ENCODE assay signal across 22 cellular contexts in the genomic region with DNA sequence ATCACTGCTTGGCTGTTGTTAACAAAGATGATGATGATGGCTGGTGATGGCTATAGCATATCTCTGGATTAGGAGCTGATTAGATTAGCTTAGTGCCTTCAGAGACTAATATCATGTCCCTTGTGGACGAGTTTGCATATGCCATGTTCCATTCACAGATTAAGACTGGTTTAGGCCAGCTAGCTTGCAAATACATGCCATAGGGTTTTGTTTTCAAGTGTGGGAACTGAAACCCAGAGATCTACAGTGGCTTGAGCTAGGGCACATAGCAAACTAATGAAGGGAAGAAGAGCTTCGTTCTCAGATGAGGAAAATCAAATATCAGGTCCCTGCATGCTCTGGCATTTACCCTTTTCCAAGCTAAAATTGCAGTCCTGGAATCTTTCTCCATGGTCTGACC.
DNase-seq lines count a peak whose midpoint lies in the region; ATAC-seq and TF ChIP-seq lines count a peak whose summit lies in the region.
"Had no signal": no experiment of that assay in that cellular context is flagged by ENCODE, and none has a peak within 500 bp of the region (broad histone marks: within the 10 kb centered on the region; RNA-seq: fewer than 3 reads in every experiment).

No MANE protein-coding gene starts in this region.

- H3K4me3 ChIP-seq in GM12865 (ENCODE audit: low read depth, low read length) (no peak overlapping the region), Karpas-422 (ENCODE audit: low read length) (no peak overlapping the region), right lobe of liver (no peak overlapping the region)
- H3K4me3 ChIP-seq: A549; BLaER1 treated with 17β-estradiol and CSF1 and Interleukin-3, amounts not matched to agents 10 nM and 100 nM; GM12878; GM23248 had no signal

- H3K9me3 ChIP-seq in Karpas-422 (ENCODE audit: low read length) (no peaks in the 10 kb centered on the region; the same call in 1 of the 2 replicates), right lobe of liver (no peaks in the 10 kb centered on the region)
- H3K9me3 ChIP-seq: A549, BE2C had no signal

- ATAC-seq in GM18868 (IDR thresholded peaks at IDR 0.05; ENCODE audit: unreplicated experiment) (peak; percentile 75), GM19395 (IDR thresholded peaks at IDR 0.05; ENCODE audit: unreplicated experiment) (no peak), right lobe of liver (no peak)
- ATAC-seq: A549, GM12878 had no signal

- H3K9me2 ChIP-seq in Karpas-422 (replicated peaks; ENCODE audit: insufficient read depth, low read length): no peaks in the 10 kb centered on the region

- H3K36me3 ChIP-seq in Karpas-422 (ENCODE audit: insufficient read depth, low read length) (no peaks in the 10 kb centered on the region), right lobe of liver (no peaks in the 10 kb centered on the region)
- H3K36me3 ChIP-seq: BE2C; BLaER1 treated with 17β-estradiol and CSF1 and Interleukin-3, amounts not matched to agents 10 nM and 100 nM had no signal

- intact Hi-C loops in right lobe of liver (cut with DNase I): no loop called here

- no peak overlapping the region for H3K9ac ChIP-seq in Karpas-422 (ENCODE audit: low read length)
- H3K9ac ChIP-seq: BLaER1 treated with 17β-estradiol and CSF1 and Interleukin-3, amounts not matched to agents 10 nM and 100 nM; GM23248 had no signal

- no peaks in the 10 kb centered on the region for H3K79me2 ChIP-seq in Karpas-422 (ENCODE audit: low read length)

- no peak overlapping the region for H3K4me2 ChIP-seq in Karpas-422 (ENCODE audit: low read depth, low read length, poor library complexity, severe bottlenecking)
- H3K4me2 ChIP-seq: A549; BLaER1 treated with 17β-estradiol and CSF1 and Interleukin-3, amounts not matched to agents 10 nM and 100 nM had no signal

- DNase-seq in GM12865 (ENCODE audit: low read depth) (peak; percentile 37), Karpas-422 (peak; percentile 42), SK-N-DZ (ENCODE audit: low spot score) (peak; percentile 35), right lobe of liver (no peak), EL (no peak), midbrain (lab: John Stamatoyannopoulos, UW) (no peak)
- DNase-seq: 8988T; ACHN; AML-193; BE2C; CD4-positive, alpha-beta T cell; CD8-positive, alpha-beta memory T cell; DMS53; DMS79 treated with DMSO at 0.1 percent for 48 hours; GM23248; H7; HCEC 1CT had no signal

- no peak for TF ChIP-seq POLR2A in right lobe of liver (IDR thresholded peaks at IDR 0.05)

- no peak overlapping the region for H3K27ac ChIP-seq in Karpas-422 (ENCODE audit: low read length)
- H3K27ac ChIP-seq in right lobe of liver: no peak overlapping the region
- H3K27ac ChIP-seq: A549; BLaER1 treated with 17β-estradiol and CSF1 and Interleukin-3, amounts not matched to agents 10 nM and 100 nM; GM23248 had no signal

- H3K4me1 ChIP-seq in Karpas-422 (ENCODE audit: low read length): peaks cover 6% of the 10 kb centered on the region
- H3K4me1 ChIP-seq in right lobe of liver: no peaks in the 10 kb centered on the region
- H3K4me1 ChIP-seq: A549; BE2C; BLaER1 treated with 17β-estradiol and CSF1 and Interleukin-3, amounts not matched to agents 10 nM and 100 nM had no signal

- 34% methylated on average over 2 of the region's 2 CpGs for WGBS in right lobe of liver (ENCODE audit: insufficient coverage, low coverage, low lambda C conversion rate, missing lambda C conversion rate)

- H3K27me3 ChIP-seq in Karpas-422 (ENCODE audit: low read length): no peaks in the 10 kb centered on the region
- peaks cover 0 to 4% of the 10 kb centered on the region in 2 donors for H3K27me3 ChIP-seq in right lobe of liver
- H3K27me3 ChIP-seq: BE2C had no signal

- TF ChIP-seq CTCF in GM12865 (IDR thresholded peaks at IDR 0.05; ENCODE audit: insufficient read depth, low read depth, low read length, missing control alignments) (no peak), right lobe of liver (IDR thresholded peaks at IDR 0.05) (no peak)

- H4K20me1 ChIP-seq in Karpas-422 (ENCODE audit: insufficient read depth, low read depth, low read length): no peaks in the 10 kb centered on the region
- H4K20me1 ChIP-seq: BLaER1 treated with 17β-estradiol and CSF1 and Interleukin-3, amounts not matched to agents 10 nM and 100 nM had no signal

- H2AFZ ChIP-seq in Karpas-422 (ENCODE audit: low read length): no peak overlapping the region
- H2AFZ ChIP-seq: GM23248 had no signal

Comparison
In these comparisons a context has a peak if more than half of its experiments do, and no peak if none do; other contexts are left out.
1. DNase-seq: peak in GM12865 (single experiment), Karpas-422 (single experiment) and SK-N-DZ (single experiment); none in right lobe of liver (0 of 3), EL (single experiment) and midbrain (single experiment).